ENCODE assay signal across 10 cellular contexts in genomic region chr10:102800601-102801335, GRCh38. TPM values are rescaled to one million over a fixed set of nuclear protein-coding genes. Genes with fewer than 3 reads are reported as not detected.
DNase-seq lines count a peak whose midpoint lies in the region; ATAC-seq and TF ChIP-seq lines count a peak whose summit lies in the region.
"Had no signal": no experiment of that assay in that cellular context is flagged by ENCODE, and none has a peak within 500 bp of the region (broad histone marks: within the 10 kb centered on the region; RNA-seq: fewer than 3 reads in every experiment).

No MANE protein-coding gene starts in this region.

- H3K4me1 ChIP-seq in GM23338 (ENCODE audit: insufficient read depth) (peaks cover 38% of the 10 kb centered on the region), right lobe of liver (peaks cover 3 to 54% (median 31%) of the 10 kb centered on the region in 4 donors), spleen (peaks cover 36 to 74% (median 60%) of the 10 kb centered on the region in 6 donors), PC-3 (ENCODE audit: insufficient read depth, low read length) (no peaks in the 10 kb centered on the region)

- H4K20me1 ChIP-seq in GM23338 (replicated peaks; ENCODE audit: insufficient read depth) (no peaks in the 10 kb centered on the region), PC-3 (ENCODE audit: low read length) (no peaks in the 10 kb centered on the region)

- TF ChIP-seq CTCF in GM23338 (conservative IDR thresholded peaks at IDR 0.05; ENCODE audit: low read depth in 2 of 2) (no peak), right lobe of liver (IDR thresholded peaks at IDR 0.05) (no peak), spleen (IDR thresholded peaks at IDR 0.05 in 8 of 11, conservative IDR thresholded peaks at IDR 0.05 in 3 of 11) (no peak), PC-3 (conservative IDR thresholded peaks at IDR 0.05; ENCODE audit: low read depth, low read length) (no peak)

- H2AFZ ChIP-seq in GM23338 (no peak overlapping the region), PC-3 (ENCODE audit: low read length) (no peak overlapping the region)

- H3F3A ChIP-seq in GM23338 (replicated peaks; ENCODE audit: low read depth), result peaks cover 20% of the 10 kb centered on the region
- no peaks in the 10 kb centered on the region for H3F3A ChIP-seq in PC-3 (ENCODE audit: low read length, unreplicated experiment)

- ATAC-seq in GM23338 (no peak), right lobe of liver (no peak), HG02973 (IDR thresholded peaks at IDR 0.05; ENCODE audit: unreplicated experiment) (no peak), PC-3 (no peak)
- ATAC-seq in activated naive CD8-positive, alpha-beta T cell treated with anti-CD3 and anti-CD28 coated beads, Interleukin-2, amount 50 U/mL, for 24 hours, result no peak

- H3K27me3 ChIP-seq in GM23338 (ENCODE audit: insufficient read depth) (no peaks in the 10 kb centered on the region), right lobe of liver (no peaks in the 10 kb centered on the region), spleen (replicated peaks in 1 of 7) (no peaks in the 10 kb centered on the region), PC-3 (ENCODE audit: low read length) (no peaks in the 10 kb centered on the region)

- H3K9ac ChIP-seq in PC-3 (ENCODE audit: low read length), result no peak overlapping the region

- H3K79me2 ChIP-seq in GM23338 (replicated peaks; ENCODE audit: insufficient read depth), result 0 out of 2 replicates have a peak, but pooled peaks cover 4% of the 10 kb centered on the region
- no peaks in the 10 kb centered on the region for H3K79me2 ChIP-seq in PC-3 (ENCODE audit: low read length)

- POLR2A ChIA-PET in PC-3 (lab: Charles Lee; ENCODE audit: unreplicated experiment), result no interaction called here

- H3K36me3 ChIP-seq in GM23338 (ENCODE audit: insufficient read depth), result no peaks in the 10 kb centered on the region
- H3K36me3 ChIP-seq in right lobe of liver, result peaks cover 0 to 8% (median 2%) of the 10 kb centered on the region in 4 donors
- H3K36me3 ChIP-seq in spleen, result peaks cover 3 to 78% (median 29%) of the 10 kb centered on the region in 6 donors
- no peaks in the 10 kb centered on the region; the same call in 1 of the 2 replicates for H3K36me3 ChIP-seq in PC-3 (ENCODE audit: low read depth, low read length)

- CTCF ChIA-PET in PC-3 (lab: Charles Lee), result no interaction called here

- peaks cover 23% of the 10 kb centered on the region for H3K36me3 Mint-ChIP-seq in GM23338 (ENCODE audit: low read depth)
- peaks cover 29% of the 10 kb centered on the region for H3K36me3 Mint-ChIP-seq in activated naive CD8-positive, alpha-beta T cell treated with anti-CD3 and anti-CD28 coated beads, Interleukin-2, amount 50 U/mL, for 24 hours (ENCODE audit: low read depth)

- no peaks in the 10 kb centered on the region; the same call in 1 of the 2 replicates for H3K9me2 ChIP-seq in GM23338 (ENCODE audit: insufficient read depth)
- no peaks in the 10 kb centered on the region for H3K9me2 ChIP-seq in PC-3 (replicated peaks; ENCODE audit: low read length)

- H3K4me3 Mint-ChIP-seq in GM23338, result no peak overlapping the region
- H3K4me3 Mint-ChIP-seq in activated naive CD8-positive, alpha-beta T cell treated with anti-CD3 and anti-CD28 coated beads, Interleukin-2, amount 50 U/mL, for 24 hours, result no peak overlapping the region

- TF ChIP-seq POLR2A in right lobe of liver (IDR thresholded peaks at IDR 0.05) (no peak), spleen (IDR thresholded peaks at IDR 0.05) (no peak)

- H3K9me3 ChIP-seq in right lobe of liver (no peaks in the 10 kb centered on the region), spleen (no peaks in the 10 kb centered on the region), PC-3 (ENCODE audit: low read length) (no peaks in the 10 kb centered on the region)

- H3K4me2 ChIP-seq in GM23338, result peak overlapping the region; percentile 61
- no peak overlapping the region for H3K4me2 ChIP-seq in PC-3 (ENCODE audit: low read length)

- DNase-seq in GM23338 (ENCODE audit: low spot score) (no peak), right lobe of liver (no peak), spleen (no peak), cerebellar cortex (ENCODE audit: low spot score) (no peak), PC-3 (no peak), NCI-H2171 (lab: John Stamatoyannopoulos, UW) (no peak)
- no peak for DNase-seq in activated naive CD8-positive, alpha-beta T cell treated with anti-CD3 and anti-CD28 coated beads, Interleukin-2, amount 50 U/mL, for 24 hours
- DNase-seq: retina, T-helper 2 cell had no signal

- H3K9me3 Mint-ChIP-seq in GM23338, result peaks cover 5% of the 10 kb centered on the region; the same call in 2 of the 3 replicates
- peaks cover 3% of the 10 kb centered on the region for H3K9me3 Mint-ChIP-seq in activated naive CD8-positive, alpha-beta T cell treated with anti-CD3 and anti-CD28 coated beads, Interleukin-2, amount 50 U/mL, for 24 hours

- 86% methylated on average over 7 of the region's 10 CpGs for WGBS in right lobe of liver (ENCODE audit: insufficient coverage, low coverage, low lambda C conversion rate, missing lambda C conversion rate)
- 60 to 83% (median 71%) methylated on average over 10 of the region's 10 CpGs for WGBS in spleen, 5 donors

- H3K27ac Mint-ChIP-seq in GM23338, result peak overlapping the region; percentile 76
- H3K27ac Mint-ChIP-seq in activated naive CD8-positive, alpha-beta T cell treated with anti-CD3 and anti-CD28 coated beads, Interleukin-2, amount 50 U/mL, for 24 hours, result peak overlapping the region; percentile 23

- peaks cover 56% of the 10 kb centered on the region for H3K4me1 Mint-ChIP-seq in GM23338
- peaks cover 52% of the 10 kb centered on the region for H3K4me1 Mint-ChIP-seq in activated naive CD8-positive, alpha-beta T cell treated with anti-CD3 and anti-CD28 coated beads, Interleukin-2, amount 50 U/mL, for 24 hours

- H3K27ac ChIP-seq in GM23338 (ENCODE audit: low read depth), result peak overlapping the region; percentile 84
- peak overlapping the region; percentile 36 to 72 (median 55) for H3K27ac ChIP-seq in right lobe of liver
- peak overlapping the region; percentile 55 to 79 (median 68) for H3K27ac ChIP-seq in spleen
- no peak overlapping the region for H3K27ac ChIP-seq in PC-3 (ENCODE audit: low read length)

- BruUV-seq in PC-3 (replicated peaks; lab: Mats Ljungman, UMichigan), result no TSS peak

- intact Hi-C loops in right lobe of liver (cut with DNase I) (no loop called here), spleen (cut with DNase I; ENCODE audit: low total_unique reads) (no loop called here), PC-3 (cut with micrococcal nuclease) (no loop called here)

- peak overlapping the region; percentile 14; the same call in 1 of the 2 replicates for H3K4me3 ChIP-seq in GM23338
- no peak overlapping the region for H3K4me3 ChIP-seq in right lobe of liver
- H3K4me3 ChIP-seq in spleen, result no peak overlapping the region
- no peak overlapping the region for H3K4me3 ChIP-seq in PC-3 (ENCODE audit: low read length)

- peaks cover 13% of the 10 kb centered on the region for H3K27me3 Mint-ChIP-seq in GM23338 (ENCODE audit: insufficient read depth, low read depth, poor library complexity)
- no peaks in the 10 kb centered on the region for H3K27me3 Mint-ChIP-seq in activated naive CD8-positive, alpha-beta T cell treated with anti-CD3 and anti-CD28 coated beads, Interleukin-2, amount 50 U/mL, for 24 hours

TF ChIP-seq in GM23338, 12 proteins besides CTCF, POLR2A, EP300 and RAD21 (continues in another document):
- TF ChIP-seq ETS1 (IDR thresholded peaks at IDR 0.05), result no peak
- no peak for TF ChIP-seq JUNB (IDR thresholded peaks at IDR 0.05; ENCODE audit: unreplicated experiment)

RNA-seq across cellular contexts. Expression of gene CYP17A1, which starts 36.4 kb away (rescaled TPM):
- not detected in 2 replicates for total RNA-seq in GM23338 (2014; rRNA removed; shearing (Covaris generic))
- not detected in 2 replicates for polyA plus RNA-seq in GM23338 (2016; fragmentation: Nextera tagmentation; extraction: Ambion mirVana)
- total RNA-seq in right lobe of liver, result 1 to 10 TPM in 4 of 6 experiments, under 1 TPM in 2; 0.61 to 4.2 (median 1.5) TPM
- 1 to 10 TPM in 1 of 7 donors, not detected in 6; 1.0 TPM for total RNA-seq in spleen
- polyA plus RNA-seq in spleen, result under 1 TPM in 2 of 3 donors, not detected in 1; 0.20 to 0.30 TPM
- total RNA-seq in PC-3 (2014; rRNA removed), result not detected in 2 replicates

RNA-seq across cellular contexts. Expression of gene BORCS7, which starts 53.3 kb away (rescaled TPM):
- 5.6 and 6.0 TPM in 2 replicates for total RNA-seq in GM23338 (2014; rRNA removed; shearing (Covaris generic))
- polyA plus RNA-seq in GM23338 (2016; fragmentation: Nextera tagmentation; extraction: Ambion mirVana), result 7.8 and 9.0 TPM in 2 replicates
- 10 to 100 TPM; 14.2 to 36.4 (median 28.1) TPM for total RNA-seq in right lobe of liver
- 10 to 100 TPM; 18.8 to 32.7 (median 27.2) TPM for total RNA-seq in spleen
- 10 to 100 TPM; 20.6 to 44.8 (median 28.0) TPM for polyA plus RNA-seq in spleen
- total RNA-seq in PC-3 (2014; rRNA removed), result 6.0 and 8.1 TPM in 2 replicates

RNA-seq across cellular contexts. Expression of gene WBP1L, which starts 57.0 kb away (rescaled TPM):
- 48.5 and 55.7 TPM in 2 replicates for total RNA-seq in GM23338 (2014; rRNA removed; shearing (Covaris generic))
- polyA plus RNA-seq in GM23338 (2016; fragmentation: Nextera tagmentation; extraction: Ambion mirVana), result 5.1 and 7.0 TPM in 2 replicates
- 10 to 100 TPM; 24.1 to 58.4 (median 32.8) TPM for total RNA-seq in right lobe of liver
- total RNA-seq in spleen, result 100 to 1,000 TPM in 2 of 7 donors, 10 to 100 TPM in 5; 38.6 to 149 (median 55.4) TPM
- polyA plus RNA-seq in spleen, result 10 to 100 TPM; 15.9 to 24.1 (median 16.1) TPM
- 23.8 and 24.6 TPM in 2 replicates for total RNA-seq in PC-3 (2014; rRNA removed)
